2 cellular contexts compared by ENCODE assay signal in genomic region chr10:22341190-22341935, GRCh38.
TF ChIP-seq lines count a peak whose summit lies in the region.

No MANE protein-coding gene starts in this region.

TF ChIP-seq in K562, 482 proteins besides CTCF, POLR2A, EP300 and RAD21 (continued from another document):
- TF ChIP-seq ZNF280A (IDR thresholded peaks at IDR 0.05; ENCODE audit: low read depth, partially characterized antibody) = no peak
- TF ChIP-seq FOXJ2 (tag; IDR thresholded peaks at IDR 0.05) = peak; percentile 7; the same call in 1 of the 2 replicates
- no peak for TF ChIP-seq RFX5 (IDR thresholded peaks at IDR 0.05; ENCODE audit: low read depth, low read length)
- no peak for TF ChIP-seq RCOR1 (IDR thresholded peaks at IDR 0.05; ENCODE audit: borderline replicate concordance in 1 of 2, low read depth in 2 of 2, low read length in 2 of 2)
- TF ChIP-seq ZNF23 (CRISPR knock-in tag; IDR thresholded peaks at IDR 0.05) = no peak
- no peak for TF ChIP-seq SAP30 (IDR thresholded peaks at IDR 0.05; ENCODE audit: borderline replicate concordance, insufficient read depth, low read depth, low read length, poor library complexity, severe bottlenecking)
- TF ChIP-seq NFATC3 (IDR thresholded peaks at IDR 0.05) = no peak
- TF ChIP-seq HCFC1 (IDR thresholded peaks at IDR 0.05; ENCODE audit: low read depth, low read length) = no peak
- TF ChIP-seq NONO (IDR thresholded peaks at IDR 0.05; ENCODE audit: low read depth in 2 of 2, low read length in 1 of 2) = no peak
- TF ChIP-seq ZNF589 (CRISPR knock-in tag; IDR thresholded peaks at IDR 0.05; ENCODE audit: low read depth) = no peak
- no peak for TF ChIP-seq MEF2A (IDR thresholded peaks at IDR 0.05; ENCODE audit: control insufficient read depth, low read depth, low read length)
- peak in 1 of 2 experiments; percentile 27; a peak in 1 of 4 replicates for TF ChIP-seq FOXA3 (CRISPR knock-in tag; conservative IDR thresholded peaks at IDR 0.05 in 1 of 2, IDR thresholded peaks at IDR 0.05 in 1 of 2)
- TF ChIP-seq GTF3C2 (IDR thresholded peaks at IDR 0.05; ENCODE audit: borderline replicate concordance, extremely low read depth, insufficient read length) = no peak
- TF ChIP-seq LARP7 (IDR thresholded peaks at IDR 0.05) = no peak
- TF ChIP-seq ZNF644 (tag; IDR thresholded peaks at IDR 0.05; ENCODE audit: low read depth) = no peak
- TF ChIP-seq CCNT2 (IDR thresholded peaks at IDR 0.05; ENCODE audit: borderline replicate concordance, extremely low read depth, insufficient read length, low read depth, low read length) = peak; percentile 12

TF ChIP-seq in HepG2, 621 proteins besides CTCF, POLR2A, EP300 and RAD21 (continued from another document):
- TF ChIP-seq GMEB1 (CRISPR knock-in tag; IDR thresholded peaks at IDR 0.05; ENCODE audit: borderline replicate concordance) (no peak), SSRP1 (CRISPR knock-in tag; IDR thresholded peaks at IDR 0.05) (no peak), SNRNP70 (IDR thresholded peaks at IDR 0.05; ENCODE audit: low read depth, low read length) (no peak), ZNF777 (CRISPR knock-in tag; IDR thresholded peaks at IDR 0.05) (no peak; the same call in 1 of the 2 replicates), ZSCAN12 (CRISPR knock-in tag; IDR thresholded peaks at IDR 0.05) (no peak), ATF1 (CRISPR knock-in tag; IDR thresholded peaks at IDR 0.05) (no peak), BHLHE40 (IDR thresholded peaks at IDR 0.05; ENCODE audit: low read length) (no peak), TEAD2 (CRISPR knock-in tag; IDR thresholded peaks at IDR 0.05) (no peak), TRIM24 (CRISPR knock-in tag; IDR thresholded peaks at IDR 0.05) (no peak), RFX5 (IDR thresholded peaks at IDR 0.05; ENCODE audit: low read depth, low read length) (no peak), ZNF253 (CRISPR knock-in tag; IDR thresholded peaks at IDR 0.05; ENCODE audit: borderline replicate concordance) (no peak), ZNF747 (CRISPR knock-in tag; IDR thresholded peaks at IDR 0.05; ENCODE audit: borderline replicate concordance) (no peak), SP2 (CRISPR knock-in tag; IDR thresholded peaks at IDR 0.05) (no peak), ZNF646 (CRISPR knock-in tag; IDR thresholded peaks at IDR 0.05) (no peak), ELK4 (CRISPR knock-in tag; IDR thresholded peaks at IDR 0.05; ENCODE audit: borderline replicate concordance) (no peak), ZNF451 (CRISPR knock-in tag; IDR thresholded peaks at IDR 0.05) (no peak), HNRNPK (IDR thresholded peaks at IDR 0.05; ENCODE audit: low read depth, low read length, poor library complexity, severe bottlenecking) (no peak), U2AF2 (IDR thresholded peaks at IDR 0.05; ENCODE audit: low read depth, low read length) (no peak), ZMYM2 (CRISPR knock-in tag; IDR thresholded peaks at IDR 0.05) (no peak), ASH2L (IDR thresholded peaks at IDR 0.05; ENCODE audit: insufficient read length, low read depth, low read length) (no peak), ZNF556 (CRISPR knock-in tag; IDR thresholded peaks at IDR 0.05; ENCODE audit: borderline replicate concordance) (no peak), ZSCAN31 (CRISPR knock-in tag; IDR thresholded peaks at IDR 0.05; ENCODE audit: low read depth) (no peak), CENPBD1 (CRISPR knock-in tag; IDR thresholded peaks at IDR 0.05; ENCODE audit: borderline replicate concordance, low read depth) (no peak)
TF ChIP-seq in HepG2: peak in this region for 41.
